In the genomic region with DNA sequence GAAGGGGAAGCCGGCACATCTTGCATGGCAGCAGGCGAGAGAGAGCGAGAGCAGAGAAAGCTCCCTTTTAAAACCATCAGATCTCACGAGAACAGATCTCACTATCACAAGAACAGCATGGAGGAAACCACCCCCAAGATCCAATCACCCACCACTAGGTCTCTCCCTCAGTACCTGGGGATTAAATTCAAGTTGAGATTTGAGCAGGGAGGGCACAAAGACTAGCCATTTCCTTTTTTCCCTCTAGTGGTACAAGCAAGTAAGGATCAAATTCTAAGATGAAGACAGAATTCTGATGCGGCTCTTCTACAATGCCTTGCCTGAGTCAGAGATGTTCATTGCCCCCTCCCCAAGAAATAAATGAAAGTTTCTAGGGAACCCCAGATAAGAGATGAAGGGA, we compare ENCODE assay signal across 8 cellular contexts. TPM values are rescaled to one million over a fixed set of nuclear protein-coding genes. Genes with fewer than 3 reads are reported as not detected.
A peak's percentile ranks its signal among the peaks of the same experiment; 100 is the strongest.
DNase-seq lines count a peak whose midpoint lies in the region; ATAC-seq and TF ChIP-seq lines count a peak whose summit lies in the region.

No MANE protein-coding gene starts in this region.

- H3K4me3 Mint-ChIP-seq in activated T-cell treated with anti-CD3 and anti-CD28 coated beads, Interleukin-2, amount 50 U/mL, for 72 hours = peak overlapping the region; percentile 9 to 42
- no peak overlapping the region for H3K4me3 Mint-ChIP-seq in activated T-cell treated with anti-CD3 and anti-CD28 coated beads, Interleukin-2, amount 50 U/mL, for 4 hours
- peak overlapping the region; percentile 14 for H3K4me3 Mint-ChIP-seq in central memory CD8-positive, alpha-beta T cell
- no peak overlapping the region for H3K4me3 Mint-ChIP-seq in progenitor cell of endocrine pancreas (ENCODE audit: low read depth)

- ATAC-seq in activated T-cell treated with anti-CD3 and anti-CD28 coated beads, Interleukin-2, amount 50 U/mL, for 72 hours (replicated peaks in 1 of 2) = peak in 1 of 2 donors; percentile 8
- ATAC-seq in activated T-cell treated with anti-CD3 and anti-CD28 coated beads, Interleukin-2, amount 50 U/mL, for 4 hours = no peak
- ATAC-seq in central memory CD8-positive, alpha-beta T cell (replicated peaks; ENCODE audit: extremely low read depth, poor library complexity, severe bottlenecking) = peak; percentile 56
- no peak for ATAC-seq in HG02642 (IDR thresholded peaks at IDR 0.05; ENCODE audit: poor library complexity, unreplicated experiment)

- H3K4me1 Mint-ChIP-seq in activated T-cell treated with anti-CD3 and anti-CD28 coated beads, Interleukin-2, amount 50 U/mL, for 72 hours (ENCODE audit: low read depth) = peaks cover 59% of the 10 kb centered on the region
- H3K4me1 Mint-ChIP-seq in activated T-cell treated with anti-CD3 and anti-CD28 coated beads, Interleukin-2, amount 50 U/mL, for 4 hours (ENCODE audit: low read depth) = peaks cover 20% of the 10 kb centered on the region
- peaks cover 14% of the 10 kb centered on the region for H3K4me1 Mint-ChIP-seq in central memory CD8-positive, alpha-beta T cell
- no peaks in the 10 kb centered on the region for H3K4me1 Mint-ChIP-seq in progenitor cell of endocrine pancreas (ENCODE audit: low read depth)

- H3K27me3 Mint-ChIP-seq in activated T-cell treated with anti-CD3 and anti-CD28 coated beads, Interleukin-2, amount 50 U/mL, for 72 hours (ENCODE audit: low read depth) = no peaks in the 10 kb centered on the region
- H3K27me3 Mint-ChIP-seq in activated T-cell treated with anti-CD3 and anti-CD28 coated beads, Interleukin-2, amount 50 U/mL, for 4 hours (ENCODE audit: low read depth) = no peaks in the 10 kb centered on the region
- no peaks in the 10 kb centered on the region for H3K27me3 Mint-ChIP-seq in central memory CD8-positive, alpha-beta T cell
- no peaks in the 10 kb centered on the region for H3K27me3 Mint-ChIP-seq in progenitor cell of endocrine pancreas

- H3K36me3 Mint-ChIP-seq in activated T-cell treated with anti-CD3 and anti-CD28 coated beads, Interleukin-2, amount 50 U/mL, for 72 hours (ENCODE audit: insufficient read depth in 2 of 2) = peaks cover 0 to 2% of the 10 kb centered on the region in 2 donors
- no peaks in the 10 kb centered on the region for H3K36me3 Mint-ChIP-seq in activated T-cell treated with anti-CD3 and anti-CD28 coated beads, Interleukin-2, amount 50 U/mL, for 4 hours (ENCODE audit: insufficient read depth)
- peaks cover 2% of the 10 kb centered on the region for H3K36me3 Mint-ChIP-seq in central memory CD8-positive, alpha-beta T cell (ENCODE audit: insufficient read depth)
- H3K36me3 Mint-ChIP-seq in progenitor cell of endocrine pancreas (ENCODE audit: insufficient read depth) = no peaks in the 10 kb centered on the region

- TF ChIP-seq CTCF in progenitor cell of endocrine pancreas (IDR thresholded peaks at IDR 0.05; ENCODE audit: unreplicated experiment) = peak; percentile 45

- no peak for DNase-seq in activated T-cell treated with anti-CD3 and anti-CD28 coated beads, Interleukin-2, amount 50 U/mL, for 72 hours
- no peak for DNase-seq in activated T-cell treated with anti-CD3 and anti-CD28 coated beads, Interleukin-2, amount 50 U/mL, for 4 hours
- DNase-seq in NAMALWA (ENCODE audit: low spot score) (peak; percentile 66), progenitor cell of endocrine pancreas (ENCODE audit: low spot score, unreplicated experiment) (no peak), SW 1271 (lab: John Stamatoyannopoulos, UW) (no peak), NCI-H2196 (lab: John Stamatoyannopoulos, UW; ENCODE audit: unreplicated experiment) (no peak)
- no peak for DNase-seq in central memory CD8-positive, alpha-beta T cell (ENCODE audit: low spot score in 2 of 2)

- H3K27ac Mint-ChIP-seq in activated T-cell treated with anti-CD3 and anti-CD28 coated beads, Interleukin-2, amount 50 U/mL, for 72 hours = peak overlapping the region; percentile 38
- no peak overlapping the region for H3K27ac Mint-ChIP-seq in central memory CD8-positive, alpha-beta T cell (ENCODE audit: low read depth)
- H3K27ac Mint-ChIP-seq in progenitor cell of endocrine pancreas = no peak overlapping the region

- H3K9me3 Mint-ChIP-seq in activated T-cell treated with anti-CD3 and anti-CD28 coated beads, Interleukin-2, amount 50 U/mL, for 72 hours = peaks cover 0 to 4% of the 10 kb centered on the region in 2 donors
- H3K9me3 Mint-ChIP-seq in activated T-cell treated with anti-CD3 and anti-CD28 coated beads, Interleukin-2, amount 50 U/mL, for 4 hours = no peaks in the 10 kb centered on the region
- no peaks in the 10 kb centered on the region for H3K9me3 Mint-ChIP-seq in central memory CD8-positive, alpha-beta T cell
- H3K9me3 Mint-ChIP-seq in progenitor cell of endocrine pancreas (ENCODE audit: low read depth) = peaks cover 3% of the 10 kb centered on the region

RNA-seq across cellular contexts. Expression of gene ANKRD44, which starts 45.6 kb away (rescaled TPM):
- 100 to 1,000 TPM; 114 to 141 TPM for total RNA-seq in activated T-cell treated with anti-CD3 and anti-CD28 coated beads, Interleukin-2, amount 50 U/mL, for 72 hours
- total RNA-seq in activated T-cell treated with anti-CD3 and anti-CD28 coated beads, Interleukin-2, amount 50 U/mL, for 4 hours = 10 to 100 TPM; 75.0 to 91.5 (median 78.3) TPM
- 4.0 and 6.0 TPM in 2 replicates for total RNA-seq in progenitor cell of endocrine pancreas

Comparison
In these comparisons a context has a peak if more than half of its experiments do, and no peak if none do; other contexts are left out.
1. H3K4me3 Mint-ChIP-seq: peak in activated T-cell treated with anti-CD3 and anti-CD28 coated beads, Interleukin-2, amount 50 U/mL, for 72 hours (2 of 2) and central memory CD8-positive, alpha-beta T cell (single experiment); none in activated T-cell treated with anti-CD3 and anti-CD28 coated beads, Interleukin-2, amount 50 U/mL, for 4 hours (single experiment) and progenitor cell of endocrine pancreas (single experiment).
2. RNA of gene ANKRD44, which starts 45.6 kb away (total RNA-seq): 114 to 141 TPM in activated T-cell treated with anti-CD3 and anti-CD28 coated beads, Interleukin-2, amount 50 U/mL, for 72 hours and 75.0 to 91.5 TPM in activated T-cell treated with anti-CD3 and anti-CD28 coated beads, Interleukin-2, amount 50 U/mL, for 4 hours; 4.0 to 6.0 TPM in progenitor cell of endocrine pancreas; every median in the first group is over 10 times any median in the second.